In the genomic region with DNA sequence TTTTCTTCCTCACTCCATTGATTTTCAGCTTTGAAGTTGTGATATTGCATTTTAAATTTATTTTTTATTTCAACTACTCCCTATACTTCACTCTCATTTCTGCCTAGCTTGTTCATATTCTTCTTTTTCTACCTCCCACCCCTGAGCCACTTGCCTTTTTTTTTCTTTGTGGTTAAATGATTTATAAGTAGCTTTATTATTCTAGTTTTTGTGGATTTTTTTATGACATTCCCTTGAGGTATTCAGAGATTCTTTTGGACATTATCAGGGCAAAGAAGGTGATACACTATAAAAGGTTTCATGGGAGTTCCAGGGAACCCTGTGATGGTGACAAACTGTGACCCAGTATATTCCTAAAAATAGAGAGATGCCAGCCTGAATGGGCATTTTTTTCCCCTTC, we compare ENCODE assay signal across 18 cellular contexts. TPM values are rescaled to one million over a fixed set of nuclear protein-coding genes. Genes with fewer than 3 reads are reported as not detected.
DNase-seq lines count a peak whose midpoint lies in the region; TF ChIP-seq lines count a peak whose summit lies in the region.
"Had no signal": no experiment of that assay in that cellular context is flagged by ENCODE, and none has a peak within 500 bp of the region (broad histone marks: within the 10 kb centered on the region; RNA-seq: fewer than 3 reads in every experiment).

No MANE protein-coding gene starts in this region.

- POLR2A ChIA-PET in HEK293T (lab: Yijun Ruan, JAX) = interaction anchor here (2.0 kb wide), 1 partner anchor 18 kb away, joined by 9 read pairs; a partner anchor contains a TSS

- no peak for TF ChIP-seq POLR2A in suprapubic skin (IDR thresholded peaks at IDR 0.05)

- intact Hi-C loops in activated T-helper 1 cell treated with anti-CD3 and anti-CD28 coated beads, Interleukin-12 subunit alpha, Interleukin-12 subunit beta, Interleukin-2, Interleukin-4 antibody, amounts not matched to agents 30 ng/mL and 10 ng/mL and 1 ng/mL, durations not matched to agents 14 hours and 24 hours and 36 hours (cut with micrococcal nuclease) = loop anchor here (5.0 to 10.0 kb wide), 5 partner anchors 67 to 531 kb away; a partner anchor contains a TSS

- no peaks in the 10 kb centered on the region for H3K27me3 Mint-ChIP-seq in activated T-helper 1 cell treated with anti-CD3 and anti-CD28 coated beads, Interleukin-12 subunit alpha, Interleukin-12 subunit beta, Interleukin-2, Interleukin-4 antibody, amounts not matched to agents 30 ng/mL and 10 ng/mL and 1 ng/mL, durations not matched to agents 14 hours and 24 hours and 36 hours (ENCODE audit: insufficient read depth)
- no peaks in the 10 kb centered on the region for H3K27me3 Mint-ChIP-seq in mesothelial cell of epicardium (ENCODE audit: low read depth)

- H3K27ac ChIP-seq in BLaER1 treated with 17β-estradiol and CSF1 and Interleukin-3, amounts not matched to agents 10 nM and 100 nM = no peak overlapping the region
- H3K27ac ChIP-seq in suprapubic skin = no peak overlapping the region
- H3K27ac ChIP-seq: KMS-11, thoracic aorta had no signal

- H3K36me3 Mint-ChIP-seq in activated T-helper 1 cell treated with anti-CD3 and anti-CD28 coated beads, Interleukin-12 subunit alpha, Interleukin-12 subunit beta, Interleukin-2, Interleukin-4 antibody, amounts not matched to agents 30 ng/mL and 10 ng/mL and 1 ng/mL, durations not matched to agents 14 hours and 24 hours and 36 hours (ENCODE audit: low read depth) = peaks cover 5% of the 10 kb centered on the region
- no peaks in the 10 kb centered on the region for H3K36me3 Mint-ChIP-seq in mesothelial cell of epicardium
- H3K36me3 Mint-ChIP-seq: WTC11 had no signal

- peak overlapping the region in 1 of 11 experiments; percentile 18; a peak in 1 of 22 replicates for H3K9ac ChIP-seq in BLaER1 treated with 17β-estradiol and CSF1 and Interleukin-3, amounts not matched to agents 10 nM and 100 nM
- H3K9ac ChIP-seq: KMS-11 had no signal

- TF ChIP-seq CTCF in mesothelial cell of epicardium (IDR thresholded peaks at IDR 0.05; ENCODE audit: unreplicated experiment) = no peak
- TF ChIP-seq CTCF in suprapubic skin (IDR thresholded peaks at IDR 0.05) = no peak

- H3K9me3 Mint-ChIP-seq in activated T-helper 1 cell treated with anti-CD3 and anti-CD28 coated beads, Interleukin-12 subunit alpha, Interleukin-12 subunit beta, Interleukin-2, Interleukin-4 antibody, amounts not matched to agents 30 ng/mL and 10 ng/mL and 1 ng/mL, durations not matched to agents 14 hours and 24 hours and 36 hours = no peaks in the 10 kb centered on the region
- H3K9me3 Mint-ChIP-seq in mesothelial cell of epicardium = no peaks in the 10 kb centered on the region
- H3K9me3 Mint-ChIP-seq: T-helper 1 cell treated with Interleukin-12 subunit alpha and Interleukin-12 subunit beta and Interleukin-4 antibody, amounts not matched to agents 30 μg/mL and 1 μg/mL, for 36 hours; WTC11 had no signal

- CTCF ChIA-PET in HEK293T (lab: Yijun Ruan, JAX) = no interaction called here

- H4K20me1 ChIP-seq in BLaER1 treated with 17β-estradiol and CSF1 and Interleukin-3, amounts not matched to agents 10 nM and 100 nM = peaks cover 0 to 37% (median 0%) of the 10 kb centered on the region in 11 experiments; a peak in 8 of 22 replicates

- H3K4me1 ChIP-seq in BLaER1 treated with 17β-estradiol and CSF1 and Interleukin-3, amounts not matched to agents 10 nM and 100 nM = peaks cover 17 to 36% (median 26%) of the 10 kb centered on the region in 10 experiments
- peaks cover 38% of the 10 kb centered on the region for H3K4me1 ChIP-seq in suprapubic skin

- H3K4me1 Mint-ChIP-seq in activated T-helper 1 cell treated with anti-CD3 and anti-CD28 coated beads, Interleukin-12 subunit alpha, Interleukin-12 subunit beta, Interleukin-2, Interleukin-4 antibody, amounts not matched to agents 30 ng/mL and 10 ng/mL and 1 ng/mL, durations not matched to agents 14 hours and 24 hours and 36 hours (ENCODE audit: low read depth) = peaks cover 25% of the 10 kb centered on the region
- H3K4me1 Mint-ChIP-seq in mesothelial cell of epicardium = peaks cover 36% of the 10 kb centered on the region

- H3K4me3 ChIP-seq in BLaER1 treated with 17β-estradiol and CSF1 and Interleukin-3, amounts not matched to agents 10 nM and 100 nM = no peak overlapping the region
- H3K4me3 ChIP-seq in suprapubic skin = no peak overlapping the region
- H3K4me3 ChIP-seq: thoracic aorta had no signal

- H3K4me2 ChIP-seq in BLaER1 treated with 17β-estradiol and CSF1 and Interleukin-3, amounts not matched to agents 10 nM and 100 nM = peak overlapping the region in 6 of 11 experiments; percentile 4 to 94 (median 84); a peak in 9 of 22 replicates

- H3K27ac Mint-ChIP-seq in activated T-helper 1 cell treated with anti-CD3 and anti-CD28 coated beads, Interleukin-12 subunit alpha, Interleukin-12 subunit beta, Interleukin-2, Interleukin-4 antibody, amounts not matched to agents 30 ng/mL and 10 ng/mL and 1 ng/mL, durations not matched to agents 14 hours and 24 hours and 36 hours = no peak overlapping the region
- H3K27ac Mint-ChIP-seq in mesothelial cell of epicardium = peak overlapping the region; percentile 40
- H3K27ac Mint-ChIP-seq: T-helper 1 cell treated with Interleukin-12 subunit alpha and Interleukin-12 subunit beta and Interleukin-4 antibody, amounts not matched to agents 30 μg/mL and 1 μg/mL, for 36 hours; WTC11 had no signal

- H3K9me3 ChIP-seq in BLaER1 treated with 17β-estradiol and CSF1 and Interleukin-3, amounts not matched to agents 10 nM and 100 nM (replicated peaks in 1 of 11) = no peaks in the 10 kb centered on the region
- H3K9me3 ChIP-seq in suprapubic skin = no peaks in the 10 kb centered on the region
- H3K9me3 ChIP-seq: thoracic aorta had no signal

- H3K4me3 Mint-ChIP-seq in activated T-helper 1 cell treated with anti-CD3 and anti-CD28 coated beads, Interleukin-12 subunit alpha, Interleukin-12 subunit beta, Interleukin-2, Interleukin-4 antibody, amounts not matched to agents 30 ng/mL and 10 ng/mL and 1 ng/mL, durations not matched to agents 14 hours and 24 hours and 36 hours = peak overlapping the region; percentile 45
- H3K4me3 Mint-ChIP-seq in mesothelial cell of epicardium = no peak overlapping the region
- H3K4me3 Mint-ChIP-seq: T-helper 1 cell treated with Interleukin-12 subunit alpha and Interleukin-12 subunit beta and Interleukin-4 antibody, amounts not matched to agents 30 μg/mL and 1 μg/mL, for 36 hours; WTC11 had no signal

- H3K27me3 ChIP-seq in BLaER1 treated with 17β-estradiol and CSF1 and Interleukin-3, amounts not matched to agents 10 nM and 100 nM = no peaks in the 10 kb centered on the region
- no peaks in the 10 kb centered on the region for H3K27me3 ChIP-seq in suprapubic skin

- DNase-seq in HEK293T (ENCODE audit: extremely low spot score) (no peak), mesothelial cell of epicardium (ENCODE audit: low spot score in 2 of 2, unreplicated experiment in 2 of 2) (no peak), NCI-H146 treated with DMSO at 0.1 percent for 48 hours (lab: John Stamatoyannopoulos, UW; ENCODE audit: unreplicated experiment) (no peak), AG08395 (ENCODE audit: low spot score) (no peak), NCI-H2081 treated with DMSO at 0.1 percent for 48 hours (lab: John Stamatoyannopoulos, UW) (no peak), suprapubic skin (ENCODE audit: low spot score in 2 of 2) (no peak)
- DNase-seq in activated T-helper 1 cell treated with anti-CD3 and anti-CD28 coated beads, Interleukin-12 subunit alpha, Interleukin-12 subunit beta, Interleukin-2, Interleukin-4 antibody, amounts not matched to agents 30 ng/mL and 10 ng/mL and 1 ng/mL, durations not matched to agents 14 hours and 24 hours and 36 hours (ENCODE audit: low spot score) = no peak
- DNase-seq: central memory CD4-positive, alpha-beta T cell; COR-L47; NCI-H1092 treated with DMSO at 0.1 percent for 48 hours; NCI-H524; occipital lobe; stimulated activated CD4-positive, alpha-beta T cell treated with anti-CD3 and anti-CD28 coated beads, Interleukin-15, amount 100 ng/mL, for 24 hours had no signal

- peaks cover 0 to 39% (median 27%) of the 10 kb centered on the region in 11 experiments; a peak in 15 of 22 replicates for H3K36me3 ChIP-seq in BLaER1 treated with 17β-estradiol and CSF1 and Interleukin-3, amounts not matched to agents 10 nM and 100 nM
- peaks cover 22% of the 10 kb centered on the region for H3K36me3 ChIP-seq in suprapubic skin
- H3K36me3 ChIP-seq: thoracic aorta had no signal

- no peak for TF ChIP-seq EP300 in suprapubic skin (IDR thresholded peaks at IDR 0.05)

TF ChIP-seq in HEK293T, 16 proteins besides CTCF, POLR2A, EP300 and RAD21:
- TF ChIP-seq SUZ12 (IDR thresholded peaks at IDR 0.05) (no peak), NFRKB (IDR thresholded peaks at IDR 0.05) (no peak), LEF1 (IDR thresholded peaks at IDR 0.05; ENCODE audit: borderline replicate concordance) (no peak), CTBP1 (IDR thresholded peaks at IDR 0.05; ENCODE audit: borderline replicate concordance) (no peak), ZNF384 (IDR thresholded peaks at IDR 0.05) (0 out of 2 replicates have a peak, but pooled peaks have one; percentile 24), L3MBTL2 (conservative IDR thresholded peaks at IDR 0.05) (no peak)

RNA-seq across cellular contexts. Expression of a gene that starts 3.3 kb away (rescaled TPM):
- 6.6 and 6.9 TPM in 2 replicates for total RNA-seq in activated T-helper 1 cell treated with anti-CD3 and anti-CD28 coated beads, Interleukin-12 subunit alpha, Interleukin-12 subunit beta, Interleukin-2, Interleukin-4 antibody, amounts not matched to agents 30 ng/mL and 10 ng/mL and 1 ng/mL, durations not matched to agents 14 hours and 24 hours and 36 hours
- total RNA-seq in mesothelial cell of epicardium = 7.7 to 7.9 TPM (median 7.8 TPM) in 3 replicates
- 10 to 100 TPM; 12.8 to 23.6 (median 16.8) TPM for total RNA-seq in suprapubic skin

RNA-seq across cellular contexts. Expression of a gene that starts 18.3 kb away (rescaled TPM):
- total RNA-seq in activated T-helper 1 cell treated with anti-CD3 and anti-CD28 coated beads, Interleukin-12 subunit alpha, Interleukin-12 subunit beta, Interleukin-2, Interleukin-4 antibody, amounts not matched to agents 30 ng/mL and 10 ng/mL and 1 ng/mL, durations not matched to agents 14 hours and 24 hours and 36 hours = 22.1 and 27.5 TPM in 2 replicates
- total RNA-seq in mesothelial cell of epicardium (26.2 to 29.8 TPM (median 28.0 TPM) in 3 replicates), suprapubic skin (10 to 100 TPM in 2 of 4 donors, 1 to 10 TPM in 2; 9.5 to 18.5 (median 10.2) TPM)
